In genomic region chr19:55485439-55486011, GRCh38 we compare ENCODE assay signal across 6 cellular contexts. TPM values are rescaled to one million over a fixed set of nuclear protein-coding genes. Genes with fewer than 3 reads are reported as not detected.
DNase-seq lines count a peak whose midpoint lies in the region; ATAC-seq and TF ChIP-seq lines count a peak whose summit lies in the region.

No MANE protein-coding gene starts in this region.

- no peak for TF ChIP-seq EP300 in tibial nerve (IDR thresholded peaks at IDR 0.05)

- no peaks in the 10 kb centered on the region for H3K27me3 ChIP-seq in tibial nerve

- peaks cover 0 to 31% (median 0%) of the 10 kb centered on the region in 3 donors for H3K36me3 ChIP-seq in tibial nerve

- H3K27ac Mint-ChIP-seq in activated T-cell treated with anti-CD3 and anti-CD28 coated beads, Interleukin-2, amount 50 U/mL, for 72 hours: peak overlapping the region; percentile 1

- ATAC-seq in activated T-cell treated with anti-CD3 and anti-CD28 coated beads, Interleukin-2, amount 50 U/mL, for 72 hours (replicated peaks in 1 of 2): peak in 1 of 2 donors; percentile 3
- ATAC-seq in HG02973 (IDR thresholded peaks at IDR 0.05; ENCODE audit: unreplicated experiment) (no peak), omental fat pad (ENCODE audit: low FRiP score) (no peak)

- H3K9me3 Mint-ChIP-seq in activated T-cell treated with anti-CD3 and anti-CD28 coated beads, Interleukin-2, amount 50 U/mL, for 72 hours: no peaks in the 10 kb centered on the region

- no peak for TF ChIP-seq POLR2A in tibial nerve (IDR thresholded peaks at IDR 0.05)

- H3K4me3 ChIP-seq in foreskin fibroblast (ENCODE audit: low read depth in 1 of 2, low read length in 2 of 2): peak overlapping the region; percentile 63 to 70
- peak overlapping the region; percentile 44 to 78 (median 61) for H3K4me3 ChIP-seq in tibial nerve

- H3K27me3 Mint-ChIP-seq in activated T-cell treated with anti-CD3 and anti-CD28 coated beads, Interleukin-2, amount 50 U/mL, for 72 hours (ENCODE audit: low read depth): no peaks in the 10 kb centered on the region

- H3K4me1 Mint-ChIP-seq in activated T-cell treated with anti-CD3 and anti-CD28 coated beads, Interleukin-2, amount 50 U/mL, for 72 hours (ENCODE audit: low read depth): peaks cover 15% of the 10 kb centered on the region

- H3K27ac ChIP-seq in tibial nerve: peak overlapping the region; percentile 84 to 97 (median 90)

- peak overlapping the region; percentile 78 to 88 for H3K4me3 Mint-ChIP-seq in activated T-cell treated with anti-CD3 and anti-CD28 coated beads, Interleukin-2, amount 50 U/mL, for 72 hours

- peaks cover 0 to 67% (median 39%) of the 10 kb centered on the region in 4 donors for H3K4me1 ChIP-seq in tibial nerve

- peaks cover 0 to 1% of the 10 kb centered on the region in 2 donors for H3K36me3 Mint-ChIP-seq in activated T-cell treated with anti-CD3 and anti-CD28 coated beads, Interleukin-2, amount 50 U/mL, for 72 hours (ENCODE audit: insufficient read depth in 2 of 2)

- no peak for TF ChIP-seq CTCF in foreskin fibroblast (IDR thresholded peaks at IDR 0.05; ENCODE audit: low read depth, low read length)
- no peak for TF ChIP-seq CTCF in tibial nerve (IDR thresholded peaks at IDR 0.05)
- no peak for TF ChIP-seq CTCF in omental fat pad (IDR thresholded peaks at IDR 0.05)

- H3K9me3 ChIP-seq in tibial nerve: no peaks in the 10 kb centered on the region

- no peak for DNase-seq in activated T-cell treated with anti-CD3 and anti-CD28 coated beads, Interleukin-2, amount 50 U/mL, for 72 hours
- no peak for DNase-seq in activated T-cell treated with anti-CD3 and anti-CD28 coated beads, Interleukin-2, amount 50 U/mL, for 48 hours
- DNase-seq in foreskin fibroblast (peak in 1 of 2 donors; percentile 25), tibial nerve (ENCODE audit: low spot score in 2 of 2) (no peak), omental fat pad (ENCODE audit: low spot score) (no peak)

- 30 to 44% methylated on average over 11 to 15 of the region's 18 CpGs for WGBS in tibial nerve, 2 donors

RNA-seq across cellular contexts. Expression of gene NAT14, which starts 0.5 kb away (rescaled TPM):
- total RNA-seq in activated T-cell treated with anti-CD3 and anti-CD28 coated beads, Interleukin-2, amount 50 U/mL, for 72 hours: 10 to 100 TPM; 19.2 to 20.5 TPM
- total RNA-seq in tibial nerve (1 to 10 TPM; 3.1 to 8.0 (median 4.3) TPM), omental fat pad (1 to 10 TPM; 2.3 to 4.6 (median 2.6) TPM)

RNA-seq across cellular contexts. Expression of gene SSC5D, which starts 2.7 kb away (rescaled TPM):
- 1 to 10 TPM; 1.2 to 1.7 TPM for total RNA-seq in activated T-cell treated with anti-CD3 and anti-CD28 coated beads, Interleukin-2, amount 50 U/mL, for 72 hours
- total RNA-seq in tibial nerve (10 to 100 TPM in 1 of 4 donors, 1 to 10 TPM in 3; 3.9 to 14.5 (median 7.2) TPM), omental fat pad (1 to 10 TPM; 1.6 to 6.1 (median 3.5) TPM)

RNA-seq across cellular contexts. Expression of gene ZNF628, which starts 9.1 kb away (rescaled TPM):
- 1 to 10 TPM; 7.9 to 9.0 TPM for total RNA-seq in activated T-cell treated with anti-CD3 and anti-CD28 coated beads, Interleukin-2, amount 50 U/mL, for 72 hours
- total RNA-seq in tibial nerve (10 to 100 TPM in 1 of 4 donors, 1 to 10 TPM in 3; 3.5 to 16.8 (median 4.0) TPM), omental fat pad (1 to 10 TPM; 1.7 to 6.4 (median 2.6) TPM)

RNA-seq across cellular contexts. Expression of gene C19orf85, which starts 21.0 kb away (rescaled TPM):
- total RNA-seq in activated T-cell treated with anti-CD3 and anti-CD28 coated beads, Interleukin-2, amount 50 U/mL, for 72 hours: not detected
- total RNA-seq in tibial nerve (not detected), omental fat pad (not detected)

RNA-seq across cellular contexts. Expression of gene ISOC2, which starts 24.1 kb away (rescaled TPM):
- 10 to 100 TPM; 19.5 to 20.3 TPM for total RNA-seq in activated T-cell treated with anti-CD3 and anti-CD28 coated beads, Interleukin-2, amount 50 U/mL, for 72 hours
- total RNA-seq in tibial nerve (10 to 100 TPM; 38.0 to 80.4 (median 65.9) TPM), omental fat pad (10 to 100 TPM; 52.5 to 96.8 (median 62.5) TPM)
